Comparison of ENCODE assay signal across 8 cellular contexts in genomic region chr2:160994141-160995002, GRCh38.
A peak's percentile ranks its signal among the peaks of the same experiment; 100 is the strongest.
DNase-seq lines count a peak whose midpoint lies in the region; ATAC-seq lines count a peak whose summit lies in the region.

No MANE protein-coding gene starts in this region.

- POLR2A ChIA-PET in CD4-positive, alpha-beta memory T cell (lab: Charles Lee; ENCODE audit: partially characterized antibody): interaction anchor here (0.6 to 1.7 kb wide), 3 partner anchors 671 to 763 kb away, joined by 3 to 4 read pairs (median 4); no protein-coding TSS in a partner anchor

- peak overlapping the region in 7 of 8 donors; percentile 19 to 72 (median 64) for H3K4me3 Mint-ChIP-seq in CD4-positive, alpha-beta memory T cell
- peak overlapping the region; percentile 46 for H3K4me3 Mint-ChIP-seq in memory B cell

- no peaks in the 10 kb centered on the region for H3K36me3 ChIP-seq in CD4-positive, alpha-beta memory T cell (ENCODE audit: insufficient read depth, low read length)

- H3K9me3 ChIP-seq in CD4-positive, alpha-beta memory T cell (ENCODE audit: control insufficient read depth in 1 of 2, low read length in 2 of 2): no peaks in the 10 kb centered on the region

- ATAC-seq in GM19395 (IDR thresholded peaks at IDR 0.05; ENCODE audit: unreplicated experiment): peak; percentile 98
- ATAC-seq in HG03457 (IDR thresholded peaks at IDR 0.05; ENCODE audit: unreplicated experiment): peak; percentile 83
- peak; percentile 80 for ATAC-seq in memory B cell (ENCODE audit: low read depth)

- H3K27ac ChIP-seq in CD4-positive, alpha-beta memory T cell (ENCODE audit: low read depth, low read length): no peak overlapping the region

- CTCF ChIA-PET in CD4-positive, alpha-beta memory T cell (lab: Charles Lee; ENCODE audit: partially characterized antibody): interaction anchor here (0.8 to 9.7 kb wide), 34 partner anchors 9 to 1076 kb away, joined by 3 to 182 read pairs (median 6); no protein-coding TSS in a partner anchor

- intact Hi-C loops in CD4-positive, alpha-beta memory T cell (cut with micrococcal nuclease): loop anchor here (1.0 to 5.0 kb wide), 7 partner anchors 279 to 884 kb away; no protein-coding TSS in a partner anchor

- H3K9me3 Mint-ChIP-seq in CD4-positive, alpha-beta memory T cell: no peaks in the 10 kb centered on the region
- no peaks in the 10 kb centered on the region for H3K9me3 Mint-ChIP-seq in memory B cell

- peak; percentile 77 to 81 (median 80) for DNase-seq in CD4-positive, alpha-beta memory T cell
- DNase-seq in NCI-H526 treated with DMSO at 0.1 percent for 48 hours (lab: John Stamatoyannopoulos, UW): peak; percentile 54
- DNase-seq in activated CD4-positive, alpha-beta T cell treated with anti-CD3 and anti-CD28 coated beads, Interleukin-2, amount 50 U/mL, for 4 hours: peak; percentile 64 to 66
- DNase-seq in ecto neural progenitor cell (ENCODE audit: low spot score): peak; percentile 67
- peak; percentile 65 to 78 for DNase-seq in memory B cell (ENCODE audit: low spot score in 2 of 2)
- DNase-seq in stimulated activated CD8-positive, alpha-beta memory T cell treated with anti-CD3 and anti-CD28 coated beads, Interleukin-12 subunit alpha, Interleukin-12 subunit beta, amount 100 ng/mL, for 4 hours (ENCODE audit: low read depth): peak; percentile 22

- no peaks in the 10 kb centered on the region for H3K36me3 Mint-ChIP-seq in CD4-positive, alpha-beta memory T cell
- H3K36me3 Mint-ChIP-seq in memory B cell: no peaks in the 10 kb centered on the region

- no peaks in the 10 kb centered on the region for H3K27me3 ChIP-seq in CD4-positive, alpha-beta memory T cell (ENCODE audit: insufficient read depth, low read length)

- H3K27me3 Mint-ChIP-seq in CD4-positive, alpha-beta memory T cell: no peaks in the 10 kb centered on the region
- no peaks in the 10 kb centered on the region for H3K27me3 Mint-ChIP-seq in memory B cell

- peak overlapping the region in 4 of 7 donors; percentile 1 to 78 (median 64) for H3K27ac Mint-ChIP-seq in CD4-positive, alpha-beta memory T cell
- H3K27ac Mint-ChIP-seq in memory B cell: no peak overlapping the region

- peaks cover 5% of the 10 kb centered on the region for H3K4me1 ChIP-seq in CD4-positive, alpha-beta memory T cell (ENCODE audit: insufficient read depth, low read length)

- H3K4me1 Mint-ChIP-seq in CD4-positive, alpha-beta memory T cell: peaks cover 8 to 10% (median 9%) of the 10 kb centered on the region in 4 donors
- H3K4me1 Mint-ChIP-seq in memory B cell: peaks cover 8% of the 10 kb centered on the region

- H3K4me3 ChIP-seq in CD4-positive, alpha-beta memory T cell (ENCODE audit: low read length in 2 of 2): no peak overlapping the region

Comparison
In these comparisons a context has a peak if more than half of its experiments do, and no peak if none do; other contexts are left out.
1. DNase-seq: peak in every context shown above with its lines; median percentile 80 in CD4-positive, alpha-beta memory T cell; 72 in memory B cell; 67 in ecto neural progenitor cell; 65 in activated CD4-positive, alpha-beta T cell treated with anti-CD3 and anti-CD28 coated beads, Interleukin-2, amount 50 U/mL, for 4 hours; 54 in NCI-H526 treated with DMSO at 0.1 percent for 48 hours; 22 in stimulated activated CD8-positive, alpha-beta memory T cell treated with anti-CD3 and anti-CD28 coated beads, Interleukin-12 subunit alpha, Interleukin-12 subunit beta, amount 100 ng/mL, for 4 hours.